ENCODE assay signal across 8 cellular contexts in genomic region chr17:80789356-80789902, GRCh38.
DNase-seq lines count a peak whose midpoint lies in the region; TF ChIP-seq lines count a peak whose summit lies in the region.

No MANE protein-coding gene starts in this region.

- peaks cover 47% of the 10 kb centered on the region for H3K36me3 Mint-ChIP-seq in T-helper 1 cell treated with Interleukin-12 subunit alpha and Interleukin-12 subunit beta and Interleukin-4 antibody, amounts not matched to agents 30 μg/mL and 1 μg/mL, for 36 hours (ENCODE audit: low read depth)
- no peaks in the 10 kb centered on the region for H3K36me3 Mint-ChIP-seq in endothelial cell (ENCODE audit: low read depth, unreplicated experiment)
- peaks cover 5% of the 10 kb centered on the region for H3K36me3 Mint-ChIP-seq in osteocyte (ENCODE audit: unreplicated experiment)

- no peaks in the 10 kb centered on the region for H3K27me3 Mint-ChIP-seq in T-helper 1 cell treated with Interleukin-12 subunit alpha and Interleukin-12 subunit beta and Interleukin-4 antibody, amounts not matched to agents 30 μg/mL and 1 μg/mL, for 36 hours (ENCODE audit: low read depth)
- H3K27me3 Mint-ChIP-seq in endothelial cell (ENCODE audit: unreplicated experiment) (peaks cover 3% of the 10 kb centered on the region), osteocyte (ENCODE audit: unreplicated experiment) (no peaks in the 10 kb centered on the region)

- peak overlapping the region; percentile 71 for H3K4me3 Mint-ChIP-seq in T-helper 1 cell treated with Interleukin-12 subunit alpha and Interleukin-12 subunit beta and Interleukin-4 antibody, amounts not matched to agents 30 μg/mL and 1 μg/mL, for 36 hours
- peak overlapping the region; percentile 33 for H3K4me3 Mint-ChIP-seq in endothelial cell (ENCODE audit: unreplicated experiment)
- H3K4me3 Mint-ChIP-seq in osteocyte (ENCODE audit: unreplicated experiment) = peak overlapping the region; percentile 43

- TF ChIP-seq CTCF in endothelial cell (IDR thresholded peaks at IDR 0.05; ENCODE audit: unreplicated experiment) (no peak), osteocyte (IDR thresholded peaks at IDR 0.05) (no peak)

- peaks cover 75% of the 10 kb centered on the region for H3K4me1 Mint-ChIP-seq in T-helper 1 cell treated with Interleukin-12 subunit alpha and Interleukin-12 subunit beta and Interleukin-4 antibody, amounts not matched to agents 30 μg/mL and 1 μg/mL, for 36 hours (ENCODE audit: low read depth)
- H3K4me1 Mint-ChIP-seq in endothelial cell (ENCODE audit: unreplicated experiment) (peaks cover 43% of the 10 kb centered on the region), osteocyte (ENCODE audit: unreplicated experiment) (peaks cover 94% of the 10 kb centered on the region)

- peak overlapping the region; percentile 98 for H3K27ac Mint-ChIP-seq in T-helper 1 cell treated with Interleukin-12 subunit alpha and Interleukin-12 subunit beta and Interleukin-4 antibody, amounts not matched to agents 30 μg/mL and 1 μg/mL, for 36 hours
- H3K27ac Mint-ChIP-seq in endothelial cell (ENCODE audit: unreplicated experiment) = no peak overlapping the region
- peak overlapping the region; percentile 98 for H3K27ac Mint-ChIP-seq in osteocyte (ENCODE audit: unreplicated experiment)

- no peak for DNase-seq in T-helper 1 cell
- no peak for DNase-seq in endothelial cell (ENCODE audit: low spot score)
- DNase-seq in osteocyte (ENCODE audit: extremely low spot score, unreplicated experiment) = no peak
- DNase-seq in SK-N-DZ (ENCODE audit: low spot score) = no peak
- DNase-seq in putamen (ENCODE audit: low spot score) = no peak
- DNase-seq in NK-92 treated with Interleukin-12 subunit alpha and Interleukin-12 subunit beta, amount 100 ng/mL, for 24 hours (lab: John Stamatoyannopoulos, UW) = no peak

- H3K9me3 Mint-ChIP-seq in T-helper 1 cell treated with Interleukin-12 subunit alpha and Interleukin-12 subunit beta and Interleukin-4 antibody, amounts not matched to agents 30 μg/mL and 1 μg/mL, for 36 hours = peaks cover 12% of the 10 kb centered on the region
- H3K9me3 Mint-ChIP-seq in endothelial cell (ENCODE audit: unreplicated experiment) (no peaks in the 10 kb centered on the region), osteocyte (ENCODE audit: unreplicated experiment) (peaks cover 3% of the 10 kb centered on the region)

TF ChIP-seq in PFSK-1, 5 proteins besides CTCF, POLR2A, EP300 and RAD21:
- TF ChIP-seq FOXP2 (optimal IDR thresholded peaks at IDR 0.05; ENCODE audit: borderline replicate concordance, extremely low read depth, extremely low read length, insufficient read depth) (peak; percentile 47), REST (IDR thresholded peaks at IDR 0.05; ENCODE audit: insufficient read depth in 1 of 2, low read depth in 2 of 2, low read length in 2 of 2) (no peak; a peak in 1 of 4 replicates), POLR2AphosphoS5 (IDR thresholded peaks at IDR 0.05; ENCODE audit: low read depth, low read length) (no peak), SIN3A (IDR thresholded peaks at IDR 0.05; ENCODE audit: borderline replicate concordance, insufficient read depth, low read length) (peak; percentile 62; the same call in 1 of the 2 replicates), TAF1 (IDR thresholded peaks at IDR 0.05; ENCODE audit: borderline replicate concordance, insufficient read depth, low read length) (peak; percentile 51; the same call in 1 of the 2 replicates)
